Comparison of ENCODE assay signal across 25 cellular contexts in genomic region chr22:29443861-29444431, GRCh38. TPM values are rescaled to one million over a fixed set of nuclear protein-coding genes. Genes with fewer than 3 reads are reported as not detected.
DNase-seq lines count a peak whose midpoint lies in the region; ATAC-seq and TF ChIP-seq lines count a peak whose summit lies in the region.
"Had no signal": no experiment of that assay in that cellular context is flagged by ENCODE, and none has a peak within 500 bp of the region (broad histone marks: within the 10 kb centered on the region; RNA-seq: fewer than 3 reads in every experiment).

No MANE protein-coding gene starts in this region.

- peaks cover 3 to 4% of the 10 kb centered on the region in 2 experiments for H3K4me1 ChIP-seq in trophoblast cell (ENCODE audit: control insufficient read depth in 1 of 2, insufficient read depth in 2 of 2, low read length in 2 of 2)
- H3K4me1 ChIP-seq in MM.1S (ENCODE audit: low read length): no peaks in the 10 kb centered on the region
- H3K4me1 ChIP-seq: BLaER1 treated with 17β-estradiol and CSF1 and Interleukin-3, amounts not matched to agents 10 nM and 100 nM had no signal

- H4K20me1 ChIP-seq in MM.1S (ENCODE audit: insufficient read depth, low read length): no peaks in the 10 kb centered on the region
- H4K20me1 ChIP-seq: BLaER1 treated with 17β-estradiol and CSF1 and Interleukin-3, amounts not matched to agents 10 nM and 100 nM had no signal

- no peak overlapping the region for H4K12ac ChIP-seq in trophoblast cell (ENCODE audit: low read depth, low read length)

- TF ChIP-seq CTCF in brain microvascular endothelial cell (IDR thresholded peaks at IDR 0.05; ENCODE audit: low read depth, low read length, missing control alignments) (no peak), MM.1S (IDR thresholded peaks at IDR 0.05; ENCODE audit: low read length) (no peak)

- H3K4me2 ChIP-seq in trophoblast cell (ENCODE audit: low read length): no peak overlapping the region
- H3K4me2 ChIP-seq in MM.1S (ENCODE audit: low read depth, low read length): no peak overlapping the region
- H3K4me2 ChIP-seq: BLaER1 treated with 17β-estradiol and CSF1 and Interleukin-3, amounts not matched to agents 10 nM and 100 nM had no signal

- H2BK120ac ChIP-seq in trophoblast cell (ENCODE audit: insufficient read depth, low read length, poor library complexity): no peak overlapping the region

- no CpG with 5 or more reads among the region's 9 CpGs for WGBS in trophoblast cell (ENCODE audit: extremely low coverage, insufficient coverage, insufficient read length)

- H3K9me3 ChIP-seq in trophoblast cell (ENCODE audit: insufficient read depth, low read depth, low read length): no peaks in the 10 kb centered on the region
- H3K9me3 ChIP-seq in MM.1S (replicated peaks; ENCODE audit: insufficient read depth, low read length): no peaks in the 10 kb centered on the region
- H3K9me3 ChIP-seq: BLaER1 treated with 17β-estradiol and CSF1 and Interleukin-3, amounts not matched to agents 10 nM and 100 nM had no signal

- H3K27me3 ChIP-seq in brain microvascular endothelial cell (replicated peaks) (no peaks in the 10 kb centered on the region), trophoblast cell (ENCODE audit: insufficient read depth, low read length) (no peaks in the 10 kb centered on the region), MM.1S (replicated peaks; ENCODE audit: insufficient read depth, low read length) (no peaks in the 10 kb centered on the region)
- H3K27me3 ChIP-seq: BLaER1 treated with 17β-estradiol and CSF1 and Interleukin-3, amounts not matched to agents 10 nM and 100 nM had no signal

- no peaks in the 10 kb centered on the region for H3K9me2 ChIP-seq in MM.1S (replicated peaks; ENCODE audit: insufficient read depth, low read length)

- no peaks in the 10 kb centered on the region for H3K79me1 ChIP-seq in trophoblast cell (ENCODE audit: low read length)

- no peak overlapping the region for H3K23ac ChIP-seq in trophoblast cell (ENCODE audit: low read length)

- H3K18ac ChIP-seq in trophoblast cell (ENCODE audit: low read length): no peak overlapping the region

- H2AK5ac ChIP-seq in trophoblast cell (ENCODE audit: low read length): no peak overlapping the region

- H3K79me2 ChIP-seq in trophoblast cell (ENCODE audit: control insufficient read depth, insufficient read depth, low read length, poor library complexity) (no peaks in the 10 kb centered on the region), MM.1S (ENCODE audit: low read length) (no peaks in the 10 kb centered on the region)

- peak overlapping the region; percentile 23 for H3K27ac ChIP-seq in brain microvascular endothelial cell
- no peak overlapping the region for H3K27ac ChIP-seq in trophoblast cell (ENCODE audit: low read depth, low read length)
- H3K27ac ChIP-seq in MM.1S (ENCODE audit: low read length): no peak overlapping the region
- H3K27ac ChIP-seq: BLaER1 treated with 17β-estradiol and CSF1 and Interleukin-3, amounts not matched to agents 10 nM and 100 nM; SK-N-MC had no signal

- no peak for ATAC-seq in GM18861 (IDR thresholded peaks at IDR 0.05; ENCODE audit: unreplicated experiment)

- no peak overlapping the region for H2BK5ac ChIP-seq in trophoblast cell (ENCODE audit: low read depth, low read length, poor library complexity)

- H2AFZ ChIP-seq in trophoblast cell (ENCODE audit: insufficient read depth, low read length, poor library complexity) (no peak overlapping the region), MM.1S (ENCODE audit: low read length) (no peak overlapping the region)

- no peaks in the 10 kb centered on the region for H3K36me3 ChIP-seq in brain microvascular endothelial cell (replicated peaks)
- H3K36me3 ChIP-seq in trophoblast cell (ENCODE audit: control insufficient read depth in 1 of 2, insufficient read depth in 2 of 2, low read length in 2 of 2): no peaks in the 10 kb centered on the region
- no peaks in the 10 kb centered on the region for H3K36me3 ChIP-seq in MM.1S (replicated peaks; ENCODE audit: insufficient read depth, low read length)
- H3K36me3 ChIP-seq: BLaER1 treated with 17β-estradiol and CSF1 and Interleukin-3, amounts not matched to agents 10 nM and 100 nM had no signal

- H3F3A ChIP-seq in MM.1S (ENCODE audit: insufficient read depth, low read length): no peaks in the 10 kb centered on the region

- H3K4me3 ChIP-seq in brain microvascular endothelial cell (ENCODE audit: low read depth, low read length): no peak overlapping the region
- H3K4me3 ChIP-seq in trophoblast cell (ENCODE audit: low read depth, low read length): no peak overlapping the region
- H3K4me3 ChIP-seq in MM.1S (ENCODE audit: low read length): no peak overlapping the region
- H3K4me3 ChIP-seq: BLaER1 treated with 17β-estradiol and CSF1 and Interleukin-3, amounts not matched to agents 10 nM and 100 nM had no signal

- no peak overlapping the region for H3K14ac ChIP-seq in trophoblast cell (ENCODE audit: low read length)

- peak; percentile 65 for DNase-seq in ELF-1 (ENCODE audit: low read depth, low spot score)
- peak; percentile 30 for DNase-seq in NCI-H69 (lab: John Stamatoyannopoulos, UW)
- no peak for DNase-seq in brain microvascular endothelial cell
- DNase-seq in trophoblast cell: peak; percentile 34 to 65
- no peak for DNase-seq in stimulated activated CD4-positive, alpha-beta T cell treated with anti-CD3 and anti-CD28 coated beads, Interleukin-4, amount 100 ng/mL, for 1 hour
- no peak for DNase-seq in MM.1S
- no peak for DNase-seq in G401 (ENCODE audit: low spot score)
- DNase-seq: CD4-positive, alpha-beta memory T cell; DND-41; H7; HFFc6; KG1; MV-4-11; NCI-H1694; NCI-H2081; NCI-H2171; NCI-H345; NCI-H524; RPMI8226; SHP77; SW 1271 had no signal

- no peak overlapping the region for H3K9ac ChIP-seq in trophoblast cell (ENCODE audit: low read length)
- no peak overlapping the region for H3K9ac ChIP-seq in MM.1S (ENCODE audit: low read length)
- H3K9ac ChIP-seq: BLaER1 treated with 17β-estradiol and CSF1 and Interleukin-3, amounts not matched to agents 10 nM and 100 nM had no signal

- H2BK12ac ChIP-seq in trophoblast cell (ENCODE audit: low read length): no peak overlapping the region

- H4K8ac ChIP-seq in trophoblast cell (ENCODE audit: low read depth, low read length): no peak overlapping the region

- no peak overlapping the region for H4K91ac ChIP-seq in trophoblast cell (ENCODE audit: low read depth, low read length)

- H3K4ac ChIP-seq in trophoblast cell (ENCODE audit: low read depth, low read length): no peak overlapping the region

- in situ Hi-C loops in brain microvascular endothelial cell (cut with HindIII; ENCODE audit: low pct_ligation_motif_present, low sequenced_read_pairs) (no loop called here), G401 (cut with HindIII; ENCODE audit: low sequenced_read_pairs) (no loop called here)

RNA-seq across cellular contexts. Expression of gene RFPL1, which starts 5.6 kb away (rescaled TPM):
- not detected in 2 replicates for polyA plus RNA-seq in trophoblast cell (2013)
- total RNA-seq in G401 (2014; rRNA removed; shearing (Covaris generic)): not detected in 2 replicates
- total RNA-seq: CD4-positive, alpha-beta memory T cell; HFFc6; HT1080 had no signal
- polyA plus RNA-seq: CD4-positive, alpha-beta memory T cell had no signal

RNA-seq across cellular contexts. Expression of gene NEFH, which starts 36.1 kb away (rescaled TPM):
- 0.54 and 0.67 TPM in 2 replicates for polyA plus RNA-seq in trophoblast cell (2013)
- 11.6 and 14.3 TPM in 2 replicates for total RNA-seq in G401 (2014; rRNA removed; shearing (Covaris generic))
- total RNA-seq: HFFc6, HT1080 had no signal

RNA-seq across cellular contexts. Expression of gene AP1B1, which starts 55.6 kb away (rescaled TPM):
- polyA plus RNA-seq in trophoblast cell (2013): 40.3 and 41.0 TPM in 2 replicates
- total RNA-seq in G401 (2014; rRNA removed; shearing (Covaris generic)): 70.0 and 88.7 TPM in 2 replicates

Comparison
In these comparisons a context has a peak if more than half of its experiments do, and no peak if none do; other contexts are left out.
1. DNase-seq: peak in ELF-1 (single experiment), NCI-H69 (single experiment) and trophoblast cell (2 of 2); none in brain microvascular endothelial cell (single experiment), stimulated activated CD4-positive, alpha-beta T cell treated with anti-CD3 and anti-CD28 coated beads, Interleukin-4, amount 100 ng/mL, for 1 hour (single experiment), MM.1S (single experiment) and G401 (single experiment).